Comparison of ENCODE assay signal across 15 cellular contexts in genomic region chr1:41894778-41895483, GRCh38. TPM values are rescaled to one million over a fixed set of nuclear protein-coding genes. Genes with fewer than 3 reads are reported as not detected.
DNase-seq lines count a peak whose midpoint lies in the region; ATAC-seq and TF ChIP-seq lines count a peak whose summit lies in the region.
"Had no signal": no experiment of that assay in that cellular context is flagged by ENCODE, and none has a peak within 500 bp of the region (broad histone marks: within the 10 kb centered on the region; RNA-seq: fewer than 3 reads in every experiment).

No MANE protein-coding gene starts in this region.

- no peaks in the 10 kb centered on the region for H3K79me2 ChIP-seq in smooth muscle cell (ENCODE audit: low read depth)

- H3K9me3 Mint-ChIP-seq in CD8-positive, alpha-beta memory T cell = no peaks in the 10 kb centered on the region
- H3K9me3 Mint-ChIP-seq in activated CD8-positive, alpha-beta T cell treated with anti-CD3 and anti-CD28 coated beads, Interleukin-2, amount 10 ng/mL, durations not matched to agents 7 days and 5 days (ENCODE audit: insufficient read depth) = no peaks in the 10 kb centered on the region
- H3K9me3 Mint-ChIP-seq in natural killer cell = no peaks in the 10 kb centered on the region
- H3K9me3 Mint-ChIP-seq: activated T-helper 2 cell treated with anti-CD3 and anti-CD28 coated beads, Interferon-gamma antibody, Interleukin-2, Interleukin-4, amounts not matched to agents 10 μg/mL and 5 μg/mL and 100 μg/mL, durations not matched to agents 14 hours and 24 hours and 36 hours; naive B cell had no signal

- POLR2A ChIA-PET in CD8-positive, alpha-beta memory T cell (lab: Charles Lee) = interaction anchor here (0.7 to 5.4 kb wide), 2 partner anchors 23 to 354 kb away, joined by 4 to 72 read pairs; partner anchors contain the start of gene HIVEP3
- POLR2A ChIA-PET in activated CD8-positive, alpha-beta T cell treated with anti-CD3 and anti-CD28 coated beads, Interleukin-2, amount 10 ng/mL, durations not matched to agents 7 days and 5 days (lab: Charles Lee) = no interaction called here

- no peaks in the 10 kb centered on the region for H3K9me3 ChIP-seq in CD8-positive, alpha-beta memory T cell (ENCODE audit: low read length)
- H3K9me3 ChIP-seq in KOPT-K1 (ENCODE audit: insufficient read depth, low read length, poor library complexity, severe bottlenecking) = no peaks in the 10 kb centered on the region
- H3K9me3 ChIP-seq in smooth muscle cell (replicated peaks; ENCODE audit: low read depth) = no peaks in the 10 kb centered on the region

- no peak for ATAC-seq in activated CD8-positive, alpha-beta T cell treated with anti-CD3 and anti-CD28 coated beads, Interleukin-2, amount 10 ng/mL, durations not matched to agents 7 days and 5 days
- ATAC-seq in natural killer cell = no peak
- ATAC-seq: left ventricle myocardium superior had no signal

- CTCF ChIA-PET in CD8-positive, alpha-beta memory T cell (lab: Charles Lee) = interaction anchor here (5.8 kb wide), 1 partner anchor 22 kb away, joined by 79 read pairs; the partner anchor contains the start of gene HIVEP3
- CTCF ChIA-PET in activated CD8-positive, alpha-beta T cell treated with anti-CD3 and anti-CD28 coated beads, Interleukin-2, amount 10 ng/mL, durations not matched to agents 7 days and 5 days (lab: Charles Lee) = no interaction called here

- no peaks in the 10 kb centered on the region for H3F3A ChIP-seq in smooth muscle cell (ENCODE audit: low read depth)

- peaks cover 81% of the 10 kb centered on the region for H3K4me1 ChIP-seq in CD8-positive, alpha-beta memory T cell (ENCODE audit: insufficient read depth, low read length)
- peaks cover 12% of the 10 kb centered on the region for H3K4me1 ChIP-seq in smooth muscle cell (ENCODE audit: low read depth)

- peak overlapping the region in 4 of 7 donors; percentile 8 to 74 (median 61) for H3K4me3 Mint-ChIP-seq in CD8-positive, alpha-beta memory T cell
- no peak overlapping the region for H3K4me3 Mint-ChIP-seq in activated CD8-positive, alpha-beta T cell treated with anti-CD3 and anti-CD28 coated beads, Interleukin-2, amount 10 ng/mL, durations not matched to agents 7 days and 5 days
- peak overlapping the region; percentile 83 for H3K4me3 Mint-ChIP-seq in natural killer cell
- H3K4me3 Mint-ChIP-seq: naive B cell had no signal

- H3K4me2 ChIP-seq in smooth muscle cell = no peak overlapping the region

- no peak for DNase-seq in CD8-positive, alpha-beta memory T cell
- peak; percentile 18 for DNase-seq in activated CD8-positive, alpha-beta T cell treated with anti-CD3 and anti-CD28 coated beads, Interleukin-2, amount 10 ng/mL, durations not matched to agents 7 days and 5 days
- no peak for DNase-seq in natural killer cell
- no peak for DNase-seq in NCI-H2196 (lab: John Stamatoyannopoulos, UW; ENCODE audit: unreplicated experiment)
- DNase-seq in NCI-H446 (lab: John Stamatoyannopoulos, UW) = no peak
- DNase-seq in smooth muscle cell (lab: John Stamatoyannopoulos, UW; ENCODE audit: unreplicated experiment) = no peak
- no peak for DNase-seq in activated effector memory CD4-positive, alpha-beta T cell treated with anti-CD3 and anti-CD28 coated beads, Interleukin-2, amount 50 U/mL, for 16 hours
- DNase-seq: dermis blood vessel endothelial cell, hypothalamus, left ventricle myocardium superior, naive B cell, NCI-H1048 had no signal

- no peaks in the 10 kb centered on the region for H3K27me3 ChIP-seq in CD8-positive, alpha-beta memory T cell (ENCODE audit: insufficient read depth, low read length, poor library complexity, severe bottlenecking)
- H3K27me3 ChIP-seq in smooth muscle cell (ENCODE audit: low read depth) = no peaks in the 10 kb centered on the region

- peak overlapping the region; percentile 67 to 89 (median 80) for H3K27ac Mint-ChIP-seq in CD8-positive, alpha-beta memory T cell
- H3K27ac Mint-ChIP-seq in activated CD8-positive, alpha-beta T cell treated with anti-CD3 and anti-CD28 coated beads, Interleukin-2, amount 10 ng/mL, durations not matched to agents 7 days and 5 days = peak overlapping the region; percentile 62
- peak overlapping the region; percentile 90 to 93 for H3K27ac Mint-ChIP-seq in natural killer cell
- H3K27ac Mint-ChIP-seq: activated T-helper 2 cell treated with anti-CD3 and anti-CD28 coated beads, Interferon-gamma antibody, Interleukin-2, Interleukin-4, amounts not matched to agents 10 μg/mL and 5 μg/mL and 100 μg/mL, durations not matched to agents 14 hours and 24 hours and 36 hours had no signal

- H3K4me1 Mint-ChIP-seq in CD8-positive, alpha-beta memory T cell = peaks cover 78 to 95% (median 83%) of the 10 kb centered on the region in 3 donors
- H3K4me1 Mint-ChIP-seq in activated CD8-positive, alpha-beta T cell treated with anti-CD3 and anti-CD28 coated beads, Interleukin-2, amount 10 ng/mL, durations not matched to agents 7 days and 5 days (ENCODE audit: low read depth) = peaks cover 79% of the 10 kb centered on the region
- H3K4me1 Mint-ChIP-seq in natural killer cell = peaks cover 92 to 93% of the 10 kb centered on the region in 2 donors

- TF ChIP-seq CTCF in natural killer cell (IDR thresholded peaks at IDR 0.05) (no peak), smooth muscle cell (IDR thresholded peaks at IDR 0.05; ENCODE audit: borderline replicate concordance, insufficient read depth, poor library complexity, severe bottlenecking) (no peak)

- no peak overlapping the region for H3K4me3 ChIP-seq in CD8-positive, alpha-beta memory T cell (ENCODE audit: low read length)
- H3K4me3 ChIP-seq in smooth muscle cell = no peak overlapping the region

- no peaks in the 10 kb centered on the region for H3K36me3 ChIP-seq in CD8-positive, alpha-beta memory T cell (ENCODE audit: insufficient read depth, low read length)
- H3K36me3 ChIP-seq in KOPT-K1 (ENCODE audit: insufficient read depth, low read length) (no peaks in the 10 kb centered on the region), smooth muscle cell (ENCODE audit: low read depth) (no peaks in the 10 kb centered on the region)

- H3K9ac ChIP-seq in smooth muscle cell (ENCODE audit: low read depth) = no peak overlapping the region

- H3K36me3 Mint-ChIP-seq in CD8-positive, alpha-beta memory T cell = peaks cover 0 to 2% (median 0%) of the 10 kb centered on the region in 3 donors
- H3K36me3 Mint-ChIP-seq in activated CD8-positive, alpha-beta T cell treated with anti-CD3 and anti-CD28 coated beads, Interleukin-2, amount 10 ng/mL, durations not matched to agents 7 days and 5 days (ENCODE audit: low read depth) = peaks cover 2% of the 10 kb centered on the region
- no peaks in the 10 kb centered on the region for H3K36me3 Mint-ChIP-seq in natural killer cell
- H3K36me3 Mint-ChIP-seq: naive B cell had no signal

- intact Hi-C loops in natural killer cell (cut with micrococcal nuclease) = loop anchor here (5.0 to 10.0 kb wide), 4 partner anchors 93 to 1040 kb away; no protein-coding TSS in a partner anchor

- no peak overlapping the region for H2AFZ ChIP-seq in smooth muscle cell (ENCODE audit: low read depth)

- no peaks in the 10 kb centered on the region for H3K27me3 Mint-ChIP-seq in CD8-positive, alpha-beta memory T cell
- no peaks in the 10 kb centered on the region for H3K27me3 Mint-ChIP-seq in activated CD8-positive, alpha-beta T cell treated with anti-CD3 and anti-CD28 coated beads, Interleukin-2, amount 10 ng/mL, durations not matched to agents 7 days and 5 days (ENCODE audit: low read depth)
- no peaks in the 10 kb centered on the region for H3K27me3 Mint-ChIP-seq in natural killer cell (ENCODE audit: low read depth in 2 of 2)
- H3K27me3 Mint-ChIP-seq: naive B cell had no signal

- no peaks in the 10 kb centered on the region for H4K20me1 ChIP-seq in smooth muscle cell (ENCODE audit: low read depth)

- 86% methylated on average over 6 of the region's 6 CpGs for WGBS in smooth muscle cell (ENCODE audit: low lambda C conversion rate)

- H3K27ac ChIP-seq in CD8-positive, alpha-beta memory T cell (ENCODE audit: low read depth, low read length) = no peak overlapping the region
- H3K27ac ChIP-seq in KOPT-K1 (ENCODE audit: low read depth, low read length, poor library complexity, severe bottlenecking) (peak overlapping the region; percentile 94), smooth muscle cell (ENCODE audit: low read depth) (no peak overlapping the region)
- H3K27ac ChIP-seq: C4-2B had no signal

RNA-seq across cellular contexts. Expression of gene HIVEP3, which starts 23.8 kb away (rescaled TPM):
- total RNA-seq in CD8-positive, alpha-beta memory T cell = 10 to 100 TPM; 23.0 to 24.0 TPM
- polyA plus RNA-seq in CD8-positive, alpha-beta memory T cell = 15.1 TPM
- total RNA-seq in activated CD8-positive, alpha-beta T cell treated with anti-CD3 and anti-CD28 coated beads, Interleukin-2, amount 10 ng/mL, durations not matched to agents 7 days and 5 days = 10 to 100 TPM; 10.8 to 11.8 TPM
- total RNA-seq in natural killer cell (10 to 100 TPM; 26.2 to 35.2 (median 29.8) TPM), smooth muscle cell (1.5 and 2.1 TPM in 2 replicates)
- polyA plus RNA-seq in smooth muscle cell = 6.4 and 7.2 TPM in 2 replicates
